Comparison of ENCODE assay signal across 1 cellular context in the genomic region with DNA sequence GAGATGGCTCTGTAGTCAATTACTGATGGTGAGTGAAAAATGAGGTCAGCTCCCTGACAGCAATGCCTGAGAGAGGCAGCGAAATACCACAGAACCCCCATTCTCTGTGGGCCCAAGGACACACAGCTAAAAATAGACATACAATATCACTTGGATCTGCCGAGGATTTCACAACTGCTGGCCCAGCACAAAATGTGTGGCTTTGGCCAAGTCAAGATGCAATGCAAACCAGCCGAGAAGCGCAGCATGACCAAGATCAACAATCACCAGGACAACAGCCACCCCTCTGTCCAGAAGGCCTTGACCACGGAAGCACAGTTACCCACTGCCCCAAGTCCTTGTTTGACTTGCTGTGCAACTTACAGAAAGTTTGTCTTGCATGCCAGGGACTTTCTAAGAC.
TF ChIP-seq lines count a peak whose summit lies in the region.

No MANE protein-coding gene starts in this region.

TF ChIP-seq in HepG2, 621 proteins besides CTCF, POLR2A, EP300 and RAD21 (continued from another document and continues in another):
- TF ChIP-seq ZNF407 (CRISPR knock-in tag; IDR thresholded peaks at IDR 0.05; ENCODE audit: not compliant biosample characterization), result no peak
- no peak for TF ChIP-seq MED8 (CRISPR knock-in tag; IDR thresholded peaks at IDR 0.05; ENCODE audit: insufficient replicate concordance)
- TF ChIP-seq NFATC3 (CRISPR knock-in tag; IDR thresholded peaks at IDR 0.05), result no peak
- TF ChIP-seq, protein P1, sequence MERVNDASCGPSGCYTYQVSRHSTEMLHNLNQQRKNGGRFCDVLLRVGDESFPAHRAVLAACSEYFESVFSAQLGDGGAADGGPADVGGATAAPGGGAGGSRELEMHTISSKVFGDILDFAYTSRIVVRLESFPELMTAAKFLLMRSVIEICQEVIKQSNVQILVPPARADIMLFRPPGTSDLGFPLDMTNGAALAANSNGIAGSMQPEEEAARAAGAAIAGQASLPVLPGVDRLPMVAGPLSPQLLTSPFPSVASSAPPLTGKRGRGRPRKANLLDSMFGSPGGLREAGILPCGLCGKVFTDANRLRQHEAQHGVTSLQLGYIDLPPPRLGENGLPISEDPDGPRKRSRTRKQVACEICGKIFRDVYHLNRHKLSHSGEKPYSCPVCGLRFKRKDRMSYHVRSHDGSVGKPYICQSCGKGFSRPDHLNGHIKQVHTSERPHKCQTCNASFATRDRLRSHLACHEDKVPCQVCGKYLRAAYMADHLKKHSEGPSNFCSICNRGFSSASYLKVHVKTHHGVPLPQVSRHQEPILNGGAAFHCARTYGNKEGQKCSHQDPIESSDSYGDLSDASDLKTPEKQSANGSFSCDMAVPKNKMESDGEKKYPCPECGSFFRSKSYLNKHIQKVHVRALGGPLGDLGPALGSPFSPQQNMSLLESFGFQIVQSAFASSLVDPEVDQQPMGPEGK (CRISPR knock-in tag; IDR thresholded peaks at IDR 0.05), result peak; percentile 60
- no peak for TF ChIP-seq ZNF572 (CRISPR knock-in tag; IDR thresholded peaks at IDR 0.05)
- no peak for TF ChIP-seq EED (CRISPR knock-in tag; IDR thresholded peaks at IDR 0.05)
- TF ChIP-seq AGO1 (IDR thresholded peaks at IDR 0.05; ENCODE audit: low read depth, low read length, poor library complexity, severe bottlenecking), result no peak
- no peak for TF ChIP-seq GZF1 (CRISPR knock-in tag; IDR thresholded peaks at IDR 0.05)
- TF ChIP-seq PAWR (CRISPR knock-in tag; IDR thresholded peaks at IDR 0.05; ENCODE audit: borderline replicate concordance), result no peak
- TF ChIP-seq ZNF761 (CRISPR knock-in tag; conservative IDR thresholded peaks at IDR 0.05), result peak; percentile 59; the same call in 1 of the 2 replicates
- TF ChIP-seq, protein P2, sequence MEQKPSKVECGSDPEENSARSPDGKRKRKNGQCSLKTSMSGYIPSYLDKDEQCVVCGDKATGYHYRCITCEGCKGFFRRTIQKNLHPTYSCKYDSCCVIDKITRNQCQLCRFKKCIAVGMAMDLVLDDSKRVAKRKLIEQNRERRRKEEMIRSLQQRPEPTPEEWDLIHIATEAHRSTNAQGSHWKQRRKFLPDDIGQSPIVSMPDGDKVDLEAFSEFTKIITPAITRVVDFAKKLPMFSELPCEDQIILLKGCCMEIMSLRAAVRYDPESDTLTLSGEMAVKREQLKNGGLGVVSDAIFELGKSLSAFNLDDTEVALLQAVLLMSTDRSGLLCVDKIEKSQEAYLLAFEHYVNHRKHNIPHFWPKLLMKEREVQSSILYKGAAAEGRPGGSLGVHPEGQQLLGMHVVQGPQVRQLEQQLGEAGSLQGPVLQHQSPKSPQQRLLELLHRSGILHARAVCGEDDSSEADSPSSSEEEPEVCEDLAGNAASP (CRISPR knock-in tag; IDR thresholded peaks at IDR 0.05; ENCODE audit: borderline replicate concordance), result peak; percentile 82; the same call in 1 of the 2 replicates
- TF ChIP-seq NONO (IDR thresholded peaks at IDR 0.05), result no peak
- peak; percentile 69 for TF ChIP-seq NONO (CRISPR knock-in tag; conservative IDR thresholded peaks at IDR 0.05)
- TF ChIP-seq, protein P3, sequence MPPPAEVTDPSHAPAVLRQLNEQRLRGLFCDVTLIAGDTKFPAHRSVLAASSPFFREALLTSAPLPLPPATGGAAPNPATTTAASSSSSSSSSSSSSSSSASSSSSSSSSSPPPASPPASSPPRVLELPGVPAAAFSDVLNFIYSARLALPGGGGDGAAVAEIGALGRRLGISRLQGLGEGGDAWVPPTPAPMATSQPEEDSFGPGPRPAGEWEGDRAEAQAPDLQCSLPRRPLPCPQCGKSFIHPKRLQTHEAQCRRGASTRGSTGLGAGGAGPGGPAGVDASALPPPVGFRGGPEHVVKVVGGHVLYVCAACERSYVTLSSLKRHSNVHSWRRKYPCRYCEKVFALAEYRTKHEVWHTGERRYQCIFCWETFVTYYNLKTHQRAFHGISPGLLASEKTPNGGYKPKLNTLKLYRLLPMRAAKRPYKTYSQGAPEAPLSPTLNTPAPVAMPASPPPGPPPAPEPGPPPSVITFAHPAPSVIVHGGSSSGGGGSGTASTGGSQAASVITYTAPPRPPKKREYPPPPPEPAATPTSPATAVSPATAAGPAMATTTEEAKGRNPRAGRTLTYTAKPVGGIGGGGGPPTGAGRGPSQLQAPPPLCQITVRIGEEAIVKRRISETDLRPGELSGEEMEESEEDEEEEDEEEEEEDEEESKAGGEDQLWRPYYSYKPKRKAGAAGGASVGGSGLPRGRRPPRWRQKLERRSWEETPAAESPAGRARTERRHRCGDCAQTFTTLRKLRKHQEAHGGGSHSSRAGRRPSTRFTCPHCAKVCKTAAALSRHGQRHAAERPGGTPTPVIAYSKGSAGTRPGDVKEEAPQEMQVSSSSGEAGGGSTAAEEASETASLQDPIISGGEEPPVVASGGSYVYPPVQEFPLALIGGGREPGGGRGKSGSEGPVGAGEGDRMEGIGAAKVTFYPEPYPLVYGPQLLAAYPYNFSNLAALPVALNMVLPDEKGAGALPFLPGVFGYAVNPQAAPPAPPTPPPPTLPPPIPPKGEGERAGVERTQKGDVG (CRISPR knock-in tag; IDR thresholded peaks at IDR 0.05; ENCODE audit: borderline replicate concordance), result no peak
- no peak for TF ChIP-seq ZNF576 (CRISPR knock-in tag; IDR thresholded peaks at IDR 0.05)
- no peak for TF ChIP-seq SETDB1 (CRISPR knock-in tag; IDR thresholded peaks at IDR 0.05; ENCODE audit: borderline replicate concordance)
- TF ChIP-seq ATF3 (CRISPR knock-in tag; IDR thresholded peaks at IDR 0.05), result no peak
- TF ChIP-seq RAD51 (IDR thresholded peaks at IDR 0.05; ENCODE audit: borderline replicate concordance), result no peak
- no peak for TF ChIP-seq ZNF335 (CRISPR knock-in tag; IDR thresholded peaks at IDR 0.05)
- peak; percentile 91 for TF ChIP-seq GATAD2A (CRISPR knock-in tag; IDR thresholded peaks at IDR 0.05)
- TF ChIP-seq, protein P4, sequence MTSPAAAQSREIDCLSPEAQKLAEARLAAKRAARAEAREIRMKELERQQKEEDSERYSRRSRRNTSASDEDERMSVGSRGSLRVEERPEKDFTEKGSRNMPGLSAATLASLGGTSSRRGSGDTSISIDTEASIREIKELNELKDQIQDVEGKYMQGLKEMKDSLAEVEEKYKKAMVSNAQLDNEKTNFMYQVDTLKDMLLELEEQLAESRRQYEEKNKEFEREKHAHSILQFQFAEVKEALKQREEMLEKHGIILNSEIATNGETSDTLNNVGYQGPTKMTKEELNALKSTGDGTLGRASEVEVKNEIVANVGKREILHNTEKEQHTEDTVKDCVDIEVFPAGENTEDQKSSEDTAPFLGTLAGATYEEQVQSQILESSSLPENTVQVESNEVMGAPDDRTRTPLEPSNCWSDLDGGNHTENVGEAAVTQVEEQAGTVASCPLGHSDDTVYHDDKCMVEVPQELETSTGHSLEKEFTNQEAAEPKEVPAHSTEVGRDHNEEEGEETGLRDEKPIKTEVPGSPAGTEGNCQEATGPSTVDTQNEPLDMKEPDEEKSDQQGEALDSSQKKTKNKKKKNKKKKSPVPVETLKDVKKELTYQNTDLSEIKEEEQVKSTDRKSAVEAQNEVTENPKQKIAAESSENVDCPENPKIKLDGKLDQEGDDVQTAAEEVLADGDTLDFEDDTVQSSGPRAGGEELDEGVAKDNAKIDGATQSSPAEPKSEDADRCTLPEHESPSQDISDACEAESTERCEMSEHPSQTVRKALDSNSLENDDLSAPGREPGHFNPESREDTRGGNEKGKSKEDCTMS (CRISPR knock-in tag; conservative IDR thresholded peaks at IDR 0.05), result no peak
- no peak for TF ChIP-seq ATF7-NPFF (CRISPR knock-in tag; IDR thresholded peaks at IDR 0.05; ENCODE audit: low read depth)
- no peak for TF ChIP-seq ZBTB20 (CRISPR knock-in tag; IDR thresholded peaks at IDR 0.05; ENCODE audit: borderline replicate concordance, low read depth)
- peak; percentile 44; the same call in 1 of the 2 replicates for TF ChIP-seq MAFF (IDR thresholded peaks at IDR 0.05; ENCODE audit: low read depth, low read length)
- no peak for TF ChIP-seq U2AF1 (optimal IDR thresholded peaks at IDR 0.05; ENCODE audit: low read depth, low read length)
- no peak for TF ChIP-seq TCF7L2 (IDR thresholded peaks at IDR 0.05; ENCODE audit: low read depth, low read length)
- TF ChIP-seq HOXA5 (CRISPR knock-in tag; IDR thresholded peaks at IDR 0.05), result 0 out of 2 replicates have a peak, but pooled peaks have one; percentile 45
- no peak for TF ChIP-seq ZNF230 (CRISPR knock-in tag; IDR thresholded peaks at IDR 0.05)
- TF ChIP-seq, protein P5, sequence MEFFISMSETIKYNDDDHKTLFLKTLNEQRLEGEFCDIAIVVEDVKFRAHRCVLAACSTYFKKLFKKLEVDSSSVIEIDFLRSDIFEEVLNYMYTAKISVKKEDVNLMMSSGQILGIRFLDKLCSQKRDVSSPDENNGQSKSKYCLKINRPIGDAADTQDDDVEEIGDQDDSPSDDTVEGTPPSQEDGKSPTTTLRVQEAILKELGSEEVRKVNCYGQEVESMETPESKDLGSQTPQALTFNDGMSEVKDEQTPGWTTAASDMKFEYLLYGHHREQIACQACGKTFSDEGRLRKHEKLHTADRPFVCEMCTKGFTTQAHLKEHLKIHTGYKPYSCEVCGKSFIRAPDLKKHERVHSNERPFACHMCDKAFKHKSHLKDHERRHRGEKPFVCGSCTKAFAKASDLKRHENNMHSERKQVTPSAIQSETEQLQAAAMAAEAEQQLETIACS (CRISPR knock-in tag; IDR thresholded peaks at IDR 0.05), result no peak
- no peak for TF ChIP-seq SCMH1 (CRISPR knock-in tag; IDR thresholded peaks at IDR 0.05; ENCODE audit: borderline replicate concordance)
- no peak for TF ChIP-seq REXO4 (CRISPR knock-in tag; IDR thresholded peaks at IDR 0.05; ENCODE audit: borderline replicate concordance)
- TF ChIP-seq ERF (CRISPR knock-in tag; IDR thresholded peaks at IDR 0.05), result no peak
- TF ChIP-seq ZXDC (CRISPR knock-in tag; IDR thresholded peaks at IDR 0.05), result no peak
